ENCODE assay signal across 10 cellular contexts in the genomic region with DNA sequence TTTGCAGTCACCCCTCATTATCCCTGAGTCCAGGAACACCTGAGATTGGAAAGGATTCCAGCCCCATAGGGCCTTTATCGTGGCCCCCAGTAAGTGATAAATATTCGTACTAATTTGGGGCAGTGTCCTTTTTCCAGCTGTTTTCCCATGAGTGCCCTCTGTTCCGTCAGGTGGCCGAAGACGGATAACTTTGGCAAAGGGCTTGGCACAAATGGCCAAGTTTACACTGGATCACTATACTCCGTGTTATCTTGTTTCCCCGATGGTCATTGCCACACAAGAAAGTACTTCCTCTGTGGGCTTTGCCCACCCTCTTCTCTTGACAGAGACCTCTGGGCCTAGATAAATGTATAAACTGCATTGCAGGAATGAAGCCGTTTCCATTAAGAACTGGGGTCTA. TPM values are rescaled to one million over a fixed set of nuclear protein-coding genes. Genes with fewer than 3 reads are reported as not detected.
DNase-seq lines count a peak whose midpoint lies in the region; ATAC-seq and TF ChIP-seq lines count a peak whose summit lies in the region.
"Had no signal": no experiment of that assay in that cellular context is flagged by ENCODE, and none has a peak within 500 bp of the region (broad histone marks: within the 10 kb centered on the region; RNA-seq: fewer than 3 reads in every experiment).

No MANE protein-coding gene starts in this region.

- H3K4me2 ChIP-seq in GM23248 (ENCODE audit: unreplicated experiment), result no peak overlapping the region
- peak overlapping the region; percentile 41 for H3K4me2 ChIP-seq in smooth muscle cell

- no peaks in the 10 kb centered on the region for H4K20me1 ChIP-seq in GM23248 (ENCODE audit: insufficient read depth)
- peaks cover 39% of the 10 kb centered on the region for H4K20me1 ChIP-seq in smooth muscle cell (ENCODE audit: low read depth)

- TF ChIP-seq CTCF in activated B cell treated with CpG ODN at 0.5 μM for 24 hours (IDR thresholded peaks at IDR 0.05) (no peak), smooth muscle cell (IDR thresholded peaks at IDR 0.05; ENCODE audit: borderline replicate concordance, insufficient read depth, poor library complexity, severe bottlenecking) (no peak), dorsolateral prefrontal cortex (IDR thresholded peaks at IDR 0.05 in 54 of 56, conservative IDR thresholded peaks at IDR 0.05 in 2 of 56; ENCODE audit: low read depth in 1 of 56, partially characterized antibody in 56 of 56) (no peak), foreskin fibroblast (IDR thresholded peaks at IDR 0.05; ENCODE audit: low read depth, low read length) (no peak)

- intact Hi-C loops in activated B cell treated with CpG ODN at 0.5 μM for 24 hours (cut with micrococcal nuclease), result no loop called here
- intact Hi-C loops in dorsolateral prefrontal cortex (cut with DNase I), result no loop called here

- CTCF ChIA-PET in activated B cell treated with CpG ODN at 0.5 μM for 24 hours (lab: Charles Lee), result interaction anchor here (1.6 kb wide), 1 partner anchor 24 kb away, joined by 6 read pairs; no protein-coding TSS in a partner anchor

- no peaks in the 10 kb centered on the region for H3K27me3 Mint-ChIP-seq in activated B cell treated with CpG ODN at 0.5 μM for 24 hours

- ATAC-seq in activated B cell treated with CpG ODN at 0.5 μM for 24 hours (ENCODE audit: low read depth), result no peak
- peak; percentile 73 for ATAC-seq in left lobe of liver

- H3K27ac Mint-ChIP-seq in activated B cell treated with CpG ODN at 0.5 μM for 24 hours, result no peak overlapping the region

- H3K9me3 ChIP-seq in GM23248 (ENCODE audit: low read depth) (no peaks in the 10 kb centered on the region), smooth muscle cell (replicated peaks; ENCODE audit: low read depth) (no peaks in the 10 kb centered on the region)

- peaks cover 28% of the 10 kb centered on the region for H3K36me3 Mint-ChIP-seq in activated B cell treated with CpG ODN at 0.5 μM for 24 hours (ENCODE audit: low read depth)

- no peaks in the 10 kb centered on the region for H3K27me3 ChIP-seq in GM23248 (replicated peaks; ENCODE audit: insufficient read depth)
- H3K27me3 ChIP-seq in smooth muscle cell (ENCODE audit: low read depth), result no peaks in the 10 kb centered on the region
- H3K27me3 ChIP-seq in dorsolateral prefrontal cortex, result peaks cover 0 to 3% (median 0%) of the 10 kb centered on the region in 45 donors

- no peaks in the 10 kb centered on the region for H3K9me3 Mint-ChIP-seq in activated B cell treated with CpG ODN at 0.5 μM for 24 hours

- peak overlapping the region; percentile 95 for H3K27ac ChIP-seq in GM23248
- H3K27ac ChIP-seq in smooth muscle cell (ENCODE audit: low read depth), result peak overlapping the region; percentile 96
- peak overlapping the region in 4 of 59 donors; percentile 2 to 58 (median 44) for H3K27ac ChIP-seq in dorsolateral prefrontal cortex

- peaks cover 56% of the 10 kb centered on the region for H3F3A ChIP-seq in GM23248 (ENCODE audit: insufficient read depth)
- peaks cover 27% of the 10 kb centered on the region for H3F3A ChIP-seq in smooth muscle cell (ENCODE audit: low read depth)

- H3K9ac ChIP-seq in GM23248 (peak overlapping the region; percentile 74), smooth muscle cell (ENCODE audit: low read depth) (peak overlapping the region; percentile 50)

- H3K79me2 ChIP-seq in GM23248 (ENCODE audit: insufficient read depth) (peaks cover 84% of the 10 kb centered on the region), smooth muscle cell (ENCODE audit: low read depth) (peaks cover 69% of the 10 kb centered on the region)

- no peaks in the 10 kb centered on the region for H3K9me2 ChIP-seq in GM23248 (ENCODE audit: insufficient read depth)

- H2AFZ ChIP-seq in GM23248, result no peak overlapping the region
- no peak overlapping the region for H2AFZ ChIP-seq in smooth muscle cell (ENCODE audit: low read depth)

- H3K36me3 ChIP-seq in GM23248 (ENCODE audit: low read depth) (0 out of 2 replicates have a peak, but pooled peaks cover 5% of the 10 kb centered on the region), smooth muscle cell (ENCODE audit: low read depth) (no peaks in the 10 kb centered on the region)

- DNase-seq in GM23248 (no peak), activated B cell treated with CpG ODN at 0.5 μM for 24 hours (no peak), left lobe of liver (ENCODE audit: low spot score) (peak; percentile 60), smooth muscle cell (lab: John Stamatoyannopoulos, UW; ENCODE audit: unreplicated experiment) (no peak), dorsolateral prefrontal cortex (no peak), foreskin fibroblast (no peak), OCI-M1 (lab: John Stamatoyannopoulos, UW) (no peak)
- DNase-seq: islet precursor cell, Karpas-422, NCI-H2171 had no signal

- H3K4me3 ChIP-seq in GM23248 (no peak overlapping the region), smooth muscle cell (no peak overlapping the region), dorsolateral prefrontal cortex (no peak overlapping the region), foreskin fibroblast (ENCODE audit: low read depth in 1 of 2, low read length in 2 of 2) (no peak overlapping the region)

- WGBS in GM23248 (ENCODE audit: low coverage in 1 of 2, low lambda C conversion rate in 2 of 2, missing lambda C conversion rate in 2 of 2), 2 experiments, result 91 to 93% methylated on average over 8 of the region's 8 CpGs
- WGBS in smooth muscle cell (ENCODE audit: low lambda C conversion rate), result 90% methylated on average over 8 of the region's 8 CpGs

- POLR2A ChIA-PET in activated B cell treated with CpG ODN at 0.5 μM for 24 hours (lab: Charles Lee), result interaction anchor here (1.2 to 28.6 kb wide), 4 partner anchors 9 to 23 kb away, joined by 3 to 1703 read pairs (median 52); a partner anchor contains a TSS

- in situ Hi-C loops in GM23248 (cut with MboI), result no loop called here

- peak overlapping the region; percentile 52 for H3K4me3 Mint-ChIP-seq in activated B cell treated with CpG ODN at 0.5 μM for 24 hours

- peaks cover 9% of the 10 kb centered on the region for H3K4me1 Mint-ChIP-seq in activated B cell treated with CpG ODN at 0.5 μM for 24 hours

- peaks cover 63% of the 10 kb centered on the region for H3K4me1 ChIP-seq in GM23248 (ENCODE audit: insufficient read depth)
- peaks cover 24% of the 10 kb centered on the region for H3K4me1 ChIP-seq in smooth muscle cell (ENCODE audit: low read depth)

RNA-seq across cellular contexts. Expression of a gene that starts 39.1 kb away (rescaled TPM):
- total RNA-seq in GM23248 (2014; rRNA removed; shearing (Covaris generic)), result 34.0 and 50.1 TPM in 2 replicates
- 30.8 and 30.9 TPM in 2 replicates for polyA plus RNA-seq in GM23248 (2016; fragmentation: Nextera tagmentation; extraction: Ambion mirVana)
- total RNA-seq in activated B cell treated with CpG ODN at 0.5 μM for 24 hours, result 85.9 and 118 TPM in 2 replicates
- 17.1 TPM for total RNA-seq in left lobe of liver
- 21.9 and 25.9 TPM in 2 replicates for total RNA-seq in smooth muscle cell
- 20.2 and 27.7 TPM in 2 replicates for polyA plus RNA-seq in smooth muscle cell
- total RNA-seq in dorsolateral prefrontal cortex, result 10 to 100 TPM; 14.8 to 63.4 (median 37.5) TPM
